Comparison of ENCODE assay signal across 14 cellular contexts in genomic region chr12:86186449-86186848, GRCh38.
DNase-seq lines count a peak whose midpoint lies in the region; ATAC-seq and TF ChIP-seq lines count a peak whose summit lies in the region.
"Had no signal": no experiment of that assay in that cellular context is flagged by ENCODE, and none has a peak within 500 bp of the region (broad histone marks: within the 10 kb centered on the region; RNA-seq: fewer than 3 reads in every experiment).

No MANE protein-coding gene starts in this region.

- no peak overlapping the region for H2AK5ac ChIP-seq in mesendoderm (ENCODE audit: low read length)

- no peak overlapping the region for H4K8ac ChIP-seq in mesendoderm (ENCODE audit: low read depth, low read length)

- no peak overlapping the region for H3K4me2 ChIP-seq in DOHH2 (ENCODE audit: low read length)
- H3K4me2 ChIP-seq in mesendoderm (ENCODE audit: low read length): no peak overlapping the region
- H3K4me2 ChIP-seq: hepatocyte had no signal

- H2BK15ac ChIP-seq in mesendoderm (replicated peaks; ENCODE audit: low read depth): no peak overlapping the region

- H2BK5ac ChIP-seq in mesendoderm (ENCODE audit: low read length): no peak overlapping the region

- in situ Hi-C loops in astrocyte of the spinal cord (cut with HindIII; ENCODE audit: low sequenced_read_pairs): no loop called here

- H3K9me3 ChIP-seq in DOHH2 (ENCODE audit: control insufficient read depth, insufficient read depth, low read length) (no peaks in the 10 kb centered on the region), heart left ventricle (no peaks in the 10 kb centered on the region)
- H3K9me3 ChIP-seq: thyroid gland had no signal

- H3K27ac ChIP-seq in DOHH2 (ENCODE audit: low read depth, low read length) (no peak overlapping the region), mesendoderm (ENCODE audit: low read depth, low read length) (no peak overlapping the region), heart left ventricle (no peak overlapping the region), coronary artery (no peak overlapping the region)
- H3K27ac ChIP-seq: GM23248, hepatocyte, thyroid gland had no signal

- H3K36me3 ChIP-seq in DOHH2 (ENCODE audit: control insufficient read depth, low read length): no peaks in the 10 kb centered on the region
- H3K36me3 ChIP-seq in mesendoderm (ENCODE audit: control insufficient read depth, insufficient read depth, low read length): no peaks in the 10 kb centered on the region
- H3K36me3 ChIP-seq in heart left ventricle: no peaks in the 10 kb centered on the region
- H3K36me3 ChIP-seq: thyroid gland had no signal

- no peak overlapping the region for H2BK120ac ChIP-seq in mesendoderm (ENCODE audit: low read depth, low read length)

- ATAC-seq in heart left ventricle: no peak
- no peak for ATAC-seq in esophagus mucosa

- no peak for TF ChIP-seq POLR2A in heart left ventricle (IDR thresholded peaks at IDR 0.05)

- no peak overlapping the region for H3K9ac ChIP-seq in mesendoderm (ENCODE audit: low read length)
- H3K9ac ChIP-seq: GM23248 had no signal

- no peaks in the 10 kb centered on the region for H3K79me1 ChIP-seq in mesendoderm (ENCODE audit: low read length)

- TF ChIP-seq CTCF in DOHH2 (IDR thresholded peaks at IDR 0.05; ENCODE audit: low read depth, low read length, poor library complexity, severe bottlenecking) (peak; percentile 15), astrocyte of the spinal cord (IDR thresholded peaks at IDR 0.05; ENCODE audit: low read depth, low read length) (peak; percentile 11), heart left ventricle (IDR thresholded peaks at IDR 0.05) (no peak), coronary artery (IDR thresholded peaks at IDR 0.05) (no peak)

- no peak overlapping the region for H3K23ac ChIP-seq in mesendoderm (ENCODE audit: low read length)

- H3K4me3 ChIP-seq in DOHH2 (ENCODE audit: low read length): no peak overlapping the region
- H3K4me3 ChIP-seq in Jurkat, Clone E6-1 (ENCODE audit: low read length): no peak overlapping the region
- no peak overlapping the region for H3K4me3 ChIP-seq in astrocyte of the spinal cord (ENCODE audit: low read depth, low read length)
- no peak overlapping the region for H3K4me3 ChIP-seq in mesendoderm (ENCODE audit: low read length)
- no peak overlapping the region for H3K4me3 ChIP-seq in heart left ventricle
- H3K4me3 ChIP-seq in coronary artery: no peak overlapping the region
- H3K4me3 ChIP-seq: GM23248, hepatocyte, thyroid gland had no signal

- H4K5ac ChIP-seq in mesendoderm (ENCODE audit: low read length): no peak overlapping the region

- H3K4me1 ChIP-seq in DOHH2 (ENCODE audit: control insufficient read depth, low read length): no peaks in the 10 kb centered on the region
- H3K4me1 ChIP-seq in mesendoderm (ENCODE audit: control insufficient read depth, low read depth, low read length): no peaks in the 10 kb centered on the region
- peaks cover 0 to 6% (median 0%) of the 10 kb centered on the region in 12 donors for H3K4me1 ChIP-seq in heart left ventricle

- no peak overlapping the region for H3K56ac ChIP-seq in mesendoderm (ENCODE audit: low read length)

- H3K18ac ChIP-seq in mesendoderm (ENCODE audit: low read length): no peak overlapping the region

- no peaks in the 10 kb centered on the region for H4K20me1 ChIP-seq in DOHH2 (ENCODE audit: control insufficient read depth, insufficient read depth, low read depth, low read length)

- peak; percentile 14 for DNase-seq in Jurkat, Clone E6-1 (ENCODE audit: low read depth, low spot score)
- DNase-seq in astrocyte of the spinal cord (ENCODE audit: low read depth, low spot score) (no peak), mesendoderm (peak; percentile 16), heart left ventricle (no peak), coronary artery (ENCODE audit: low spot score) (no peak)
- no peak for DNase-seq in activated naive CD4-positive, alpha-beta T cell (lab: John Stamatoyannopoulos, UW)
- DNase-seq: activated CD8-positive, alpha-beta memory T cell treated with anti-CD3 and anti-CD28 coated beads, Interleukin-2, amount 50 U/mL, for 48 hours; GM23248; NCI-H146; stimulated activated CD4-positive, alpha-beta T cell treated with anti-CD3 and anti-CD28 coated beads, Interleukin-1b, Interleukin-23, amount 100 ng/mL, for 48 hours; thyroid gland had no signal

- H3F3A ChIP-seq in DOHH2 (ENCODE audit: control insufficient read depth, insufficient read depth): no peaks in the 10 kb centered on the region

- H3K27me3 ChIP-seq in DOHH2 (ENCODE audit: control insufficient read depth, low read length): no peaks in the 10 kb centered on the region
- no peaks in the 10 kb centered on the region for H3K27me3 ChIP-seq in mesendoderm (ENCODE audit: insufficient read depth, low read length, poor library complexity)
- H3K27me3 ChIP-seq in heart left ventricle: no peaks in the 10 kb centered on the region
- H3K27me3 ChIP-seq: hepatocyte, thyroid gland had no signal

- intact Hi-C loops in heart left ventricle (cut with DNase I): no loop called here

- no peak overlapping the region for H3K4ac ChIP-seq in mesendoderm (ENCODE audit: low read depth, low read length)

- no CpG with 5 or more reads among the region's 2 CpGs for WGBS in mesendoderm (ENCODE audit: extremely low coverage, insufficient coverage, low lambda C conversion rate)
- WGBS in heart left ventricle, 4 donors: 66 to 77% (median 72%) methylated on average over 2 of the region's 2 CpGs

- no peaks in the 10 kb centered on the region for H3K9me2 ChIP-seq in DOHH2 (replicated peaks; ENCODE audit: control insufficient read depth, low read length)

- H3K79me2 ChIP-seq in DOHH2 (ENCODE audit: control insufficient read depth, low read length): no peaks in the 10 kb centered on the region
- no peaks in the 10 kb centered on the region for H3K79me2 ChIP-seq in mesendoderm (ENCODE audit: control insufficient read depth, insufficient read depth, low read length)
- H3K79me2 ChIP-seq: hepatocyte had no signal

Comparison
In these comparisons a context has a peak if more than half of its experiments do, and no peak if none do; other contexts are left out.
1. CTCF ChIP-seq: peak in DOHH2 (single experiment) and astrocyte of the spinal cord (single experiment); none in heart left ventricle (0 of 12) and coronary artery (single experiment).
2. DNase-seq: peak in Jurkat, Clone E6-1 (single experiment) and mesendoderm (single experiment); none in astrocyte of the spinal cord (single experiment), heart left ventricle (0 of 5), coronary artery (single experiment) and activated naive CD4-positive, alpha-beta T cell (0 of 4).